8 cellular contexts compared by ENCODE assay signal in the genomic region with DNA sequence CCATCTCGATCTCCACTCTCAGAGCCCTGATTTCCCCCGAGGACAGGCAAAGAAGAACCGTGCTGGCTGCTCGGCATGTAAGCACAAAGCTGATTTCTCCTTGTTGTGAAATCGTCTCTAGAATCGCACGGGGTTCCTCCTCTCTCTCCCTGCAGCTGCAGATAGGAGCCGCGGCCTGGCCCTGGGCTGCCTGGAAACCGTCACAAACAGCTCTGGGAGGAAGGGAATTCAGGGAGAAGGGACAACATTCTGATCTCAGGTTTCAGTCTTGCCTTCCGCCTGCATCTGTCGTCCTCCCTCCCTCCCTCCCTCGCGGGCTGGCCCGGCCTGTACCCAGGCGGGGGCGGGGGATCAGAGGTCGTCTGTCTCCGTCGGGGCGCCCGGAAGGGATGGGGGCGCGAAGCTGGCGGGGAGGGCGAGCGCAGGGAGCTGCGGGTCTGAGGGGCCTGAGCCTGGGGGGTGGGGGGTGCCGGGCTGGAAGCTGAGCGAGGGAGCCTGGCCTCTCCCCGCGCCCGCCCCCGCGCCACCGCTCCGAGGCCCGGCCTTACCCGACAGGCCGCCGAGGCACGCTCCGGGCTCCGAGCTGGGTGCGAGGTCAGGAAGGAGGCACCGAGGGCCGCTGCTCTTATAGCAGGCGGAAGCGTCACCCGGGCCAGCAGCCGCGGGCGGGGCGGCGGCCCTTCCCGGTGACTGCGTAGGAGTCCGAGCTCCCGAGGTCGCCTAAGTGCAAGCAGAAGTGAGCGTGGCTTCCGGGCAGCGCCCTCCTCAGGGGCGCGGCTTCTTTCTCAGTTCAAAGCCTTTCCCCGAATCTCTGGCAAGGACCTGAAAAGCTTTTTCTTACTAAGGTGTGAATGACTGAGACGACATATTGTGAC. TPM values are rescaled to one million over a fixed set of nuclear protein-coding genes. Genes with fewer than 3 reads are reported as not detected.
DNase-seq lines count a peak whose midpoint lies in the region; ATAC-seq and TF ChIP-seq lines count a peak whose summit lies in the region.

A gene (minus strand): TSS at position 600 of the 875 bp plus-strand sequence. CDS start 1,277 bp downstream, outside the sequence.

- intact Hi-C loops in spleen (cut with DNase I; ENCODE audit: low total_unique reads), result loop anchor here (10.0 kb wide), 1 partner anchor 47 kb away; no protein-coding TSS in a partner anchor

- ATAC-seq in HG02884 (IDR thresholded peaks at IDR 0.05; ENCODE audit: unreplicated experiment), result peak; percentile 48
- peak; percentile 73 to 78 for ATAC-seq in activated CD4-positive, CD25-positive, alpha-beta regulatory T cell treated with anti-CD3 and anti-CD28 coated beads, Interleukin-2, amount 50 U/mL, for 24 hours

- H3K36me3 ChIP-seq in spleen, result peaks cover 0 to 42% (median 22%) of the 10 kb centered on the region in 6 donors

- DNase-seq in GM12865 (ENCODE audit: low read depth) (peak; percentile 77), NCI-H2196 (lab: John Stamatoyannopoulos, UW; ENCODE audit: unreplicated experiment) (peak; percentile 78), cerebellar cortex (ENCODE audit: low spot score) (peak; percentile 48), iris pigment epithelial cell (ENCODE audit: low read depth) (peak; percentile 98), spleen (peak; percentile 99), GM19238 (ENCODE audit: insufficient read length, low spot score) (no peak)

- WGBS in spleen, 5 donors, result 1% methylated on average over 50 to 67 of the region's 67 CpGs

- H3K27ac ChIP-seq in spleen, result peak within 1 kb of the TSS; percentile 94 to 99 (median 97)

- H3K4me1 ChIP-seq in spleen, result peaks cover 26 to 88% (median 70%) of the 10 kb centered on the region in 6 donors

- TF ChIP-seq CTCF in GM12865 (IDR thresholded peaks at IDR 0.05; ENCODE audit: insufficient read depth, low read depth, low read length, missing control alignments), result peak; percentile 1
- peak in 4 of 11 experiments; percentile 12 to 44 (median 34) for TF ChIP-seq CTCF in spleen (IDR thresholded peaks at IDR 0.05 in 8 of 11, conservative IDR thresholded peaks at IDR 0.05 in 3 of 11)

- no peaks in the 10 kb centered on the region for H3K9me3 ChIP-seq in spleen

- TF ChIP-seq POLR2A in spleen (IDR thresholded peaks at IDR 0.05), result peak; percentile 57 to 78 (median 72)

- H3K4me3 ChIP-seq in GM12865 (ENCODE audit: low read depth, low read length), result peak within 1 kb of the TSS; percentile 46
- peak within 1 kb of the TSS; percentile 49 to 84 (median 55) for H3K4me3 ChIP-seq in spleen

- H3K27me3 ChIP-seq in spleen (replicated peaks in 1 of 7), result no peaks in the 10 kb centered on the region

RNA-seq across cellular contexts. Expression of the gene that starts here (rescaled TPM):
- 100 to 1,000 TPM in 5 of 7 donors, 10 to 100 TPM in 2; 71.2 to 194 (median 106) TPM for total RNA-seq in spleen
- 10 to 100 TPM; 54.9 to 64.6 (median 55.0) TPM for polyA plus RNA-seq in spleen
